Comparison of ENCODE assay signal across 9 cellular contexts in the genomic region with DNA sequence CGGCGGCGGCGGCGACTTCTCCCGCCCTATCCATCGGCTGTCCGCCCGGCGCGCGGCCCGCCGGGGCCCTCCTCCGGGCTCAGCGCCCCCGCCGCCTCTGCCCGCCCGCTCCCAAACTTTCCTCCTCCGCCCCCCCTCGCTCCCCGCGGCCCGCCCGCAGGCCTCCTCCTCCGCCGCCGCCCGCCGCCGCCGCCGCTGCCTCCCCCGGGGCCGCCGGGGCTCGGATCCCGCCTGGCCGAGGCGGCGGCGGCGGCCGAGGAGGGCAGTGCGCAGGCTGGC. TPM values are rescaled to one million over a fixed set of nuclear protein-coding genes. Genes with fewer than 3 reads are reported as not detected.
DNase-seq lines count a peak whose midpoint lies in the region; ATAC-seq, FAIRE-seq and TF ChIP-seq lines count a peak whose summit lies in the region.
"Had no signal": no experiment of that assay in that cellular context is flagged by ENCODE, and none has a peak within 500 bp of the region (broad histone marks: within the 10 kb centered on the region; RNA-seq: fewer than 3 reads in every experiment).

No MANE protein-coding gene starts in this region.

- no peaks in the 10 kb centered on the region for H3K27me3 Mint-ChIP-seq in CD8-positive, alpha-beta memory T cell

- H3K27ac ChIP-seq in CD8-positive, alpha-beta memory T cell (ENCODE audit: low read depth, low read length): no peak overlapping the region
- H3K27ac ChIP-seq in mammary epithelial cell (ENCODE audit: insufficient read depth, low read depth, low read length) (no peak overlapping the region), neutrophil (peak overlapping the region; percentile 85)

- no peaks in the 10 kb centered on the region for H4K20me1 ChIP-seq in mammary epithelial cell (ENCODE audit: insufficient read depth, low read length)

- H3K79me2 ChIP-seq in mammary epithelial cell (ENCODE audit: insufficient read depth, low read length): peaks cover 44% of the 10 kb centered on the region

- in situ Hi-C loops in mammary epithelial cell (cut with MboI; ENCODE audit: low sequenced_read_pairs in 2 of 2): loop anchor here in 1 of 2 donors (25.0 kb wide), 1 partner anchor 184 kb away; no protein-coding TSS in a partner anchor

- H3K4me2 ChIP-seq in mammary epithelial cell (ENCODE audit: insufficient read depth, low read depth, low read length): peak overlapping the region; percentile 28

- H2AFZ ChIP-seq in mammary epithelial cell (ENCODE audit: low read depth, low read length): peak overlapping the region; percentile 34

- POLR2A ChIA-PET in CD8-positive, alpha-beta memory T cell (lab: Charles Lee): interaction anchor here (1.2 kb wide), 1 partner anchor 40 kb away, joined by 3 read pairs; a partner anchor contains a TSS

- no peak overlapping the region for H3K27ac Mint-ChIP-seq in CD8-positive, alpha-beta memory T cell

- peak overlapping the region; percentile 94 to 98 (median 96) for H3K4me3 Mint-ChIP-seq in CD8-positive, alpha-beta memory T cell

- H3K4me3 ChIP-seq in CD8-positive, alpha-beta memory T cell (ENCODE audit: low read length): peak overlapping the region; percentile 78
- H3K4me3 ChIP-seq in mammary epithelial cell (replicated peaks in 1 of 3; ENCODE audit: insufficient read depth in 1 of 3, low read depth in 2 of 3, low read length in 3 of 3) (peak overlapping the region in 2 of 3 experiments; percentile 96 to 98), neutrophil (ENCODE audit: low read depth in 1 of 2, low read length in 1 of 2) (peak overlapping the region; percentile 89 to 92)

- CTCF ChIA-PET in CD8-positive, alpha-beta memory T cell (lab: Charles Lee): no interaction called here
- CTCF ChIA-PET in mammary epithelial cell (lab: Charles Lee; ENCODE audit: low non-redundant PET): no interaction called here

- no peak for DNase-seq in CD8-positive, alpha-beta memory T cell
- DNase-seq in mammary epithelial cell (no peak), RCC 7860 (ENCODE audit: low spot score) (no peak), NCI-H1105 treated with DMSO at 0.1 percent for 48 hours (lab: John Stamatoyannopoulos, UW) (no peak), NCI-H1694 (lab: John Stamatoyannopoulos, UW) (no peak)

- peak; percentile 10 for ATAC-seq in HG03196 (IDR thresholded peaks at IDR 0.05; ENCODE audit: unreplicated experiment)
- ATAC-seq in GM21825 (IDR thresholded peaks at IDR 0.05; ENCODE audit: unreplicated experiment): no peak

- H3K9me3 Mint-ChIP-seq in CD8-positive, alpha-beta memory T cell: no peaks in the 10 kb centered on the region
- H3K9me3 Mint-ChIP-seq: nephron progenitor cell had no signal

- no peak for TF ChIP-seq CTCF in mammary epithelial cell (conservative IDR thresholded peaks at IDR 0.05 in 1 of 2, IDR thresholded peaks at IDR 0.05 in 1 of 2; ENCODE audit: extremely low read depth in 1 of 2, insufficient read depth in 1 of 2, low read depth in 1 of 2, low read length in 2 of 2)
- no peak for TF ChIP-seq CTCF in neutrophil (IDR thresholded peaks at IDR 0.05)

- no TSS peak for BruUV-seq in mammary epithelial cell (replicated peaks; lab: Mats Ljungman, UMichigan)

- dilution Hi-C loops in mammary epithelial cell (cut with HindIII; ENCODE audit: low sequenced_read_pairs): loop anchor here (5.0 kb wide), 2 partner anchors 84 to 199 kb away; no protein-coding TSS in a partner anchor

- no peaks in the 10 kb centered on the region for H3K36me3 ChIP-seq in CD8-positive, alpha-beta memory T cell (ENCODE audit: insufficient read depth, low read length)
- H3K36me3 ChIP-seq in mammary epithelial cell (ENCODE audit: insufficient read depth, low read length): no peaks in the 10 kb centered on the region
- H3K36me3 ChIP-seq in neutrophil: no peaks in the 10 kb centered on the region

- H3K36me3 Mint-ChIP-seq in CD8-positive, alpha-beta memory T cell: peaks cover 0 to 9% (median 0%) of the 10 kb centered on the region in 3 donors

- no peaks in the 10 kb centered on the region for H3K9me3 ChIP-seq in CD8-positive, alpha-beta memory T cell (ENCODE audit: low read length)
- no peaks in the 10 kb centered on the region for H3K9me3 ChIP-seq in mammary epithelial cell (replicated peaks; ENCODE audit: insufficient read depth, low read length)
- no peaks in the 10 kb centered on the region for H3K9me3 ChIP-seq in neutrophil

- intact Hi-C loops in mammary epithelial cell (cut with micrococcal nuclease): loop anchor here (1.0 to 10.0 kb wide), 5 partner anchors 22 to 339 kb away; a partner anchor contains a TSS

- FAIRE-seq in RCC 7860 (lab: Jason Lieb, UNC): no peak

- no peaks in the 10 kb centered on the region for H3K27me3 ChIP-seq in CD8-positive, alpha-beta memory T cell (ENCODE audit: insufficient read depth, low read length, poor library complexity, severe bottlenecking)
- H3K27me3 ChIP-seq in mammary epithelial cell (ENCODE audit: insufficient read depth, low read length) (no peaks in the 10 kb centered on the region), neutrophil (peaks cover 35% of the 10 kb centered on the region)

- peaks cover 22% of the 10 kb centered on the region for H3K4me1 ChIP-seq in CD8-positive, alpha-beta memory T cell (ENCODE audit: insufficient read depth, low read length)
- H3K4me1 ChIP-seq in mammary epithelial cell (ENCODE audit: insufficient read depth, low read length): peaks cover 27% of the 10 kb centered on the region
- peaks cover 18 to 23% of the 10 kb centered on the region in 2 experiments for H3K4me1 ChIP-seq in neutrophil (ENCODE audit: control insufficient read depth in 1 of 2, insufficient read depth in 1 of 2, low read depth in 1 of 2, low read length in 1 of 2)

- no CpG with 5 or more reads among the region's 46 CpGs for WGBS in mammary epithelial cell (ENCODE audit: low coverage, missing lambda C conversion rate)

- peaks cover 25 to 35% (median 25%) of the 10 kb centered on the region in 3 donors for H3K4me1 Mint-ChIP-seq in CD8-positive, alpha-beta memory T cell

- H3K9ac ChIP-seq in mammary epithelial cell (ENCODE audit: insufficient read depth, low read length): no peak overlapping the region

RNA-seq across cellular contexts. Expression of a gene that starts 0.5 kb away (rescaled TPM):
- 10 to 100 TPM; 12.8 to 13.4 TPM for total RNA-seq in CD8-positive, alpha-beta memory T cell
- polyA plus RNA-seq in CD8-positive, alpha-beta memory T cell: 4.6 TPM
- total RNA-seq in mammary epithelial cell: 10 to 100 TPM; 22.2 to 29.0 TPM
- polyA plus RNA-seq in mammary epithelial cell: 24.8 TPM
- polyA minus RNA-seq in mammary epithelial cell: 16.6 TPM

RNA-seq across cellular contexts. Expression of a gene that starts 39.7 kb away (rescaled TPM):
- total RNA-seq in CD8-positive, alpha-beta memory T cell: 100 to 1,000 TPM; 111 to 119 TPM
- polyA plus RNA-seq in CD8-positive, alpha-beta memory T cell: 64.7 TPM
- total RNA-seq in mammary epithelial cell: 100 to 1,000 TPM in 1 of 2 donors, 10 to 100 TPM in 1; 81.4 to 104 TPM
- polyA plus RNA-seq in mammary epithelial cell: 97.6 TPM
- polyA minus RNA-seq in mammary epithelial cell: 147 TPM
